Comparison of ENCODE assay signal across 8 cellular contexts in the genomic region with DNA sequence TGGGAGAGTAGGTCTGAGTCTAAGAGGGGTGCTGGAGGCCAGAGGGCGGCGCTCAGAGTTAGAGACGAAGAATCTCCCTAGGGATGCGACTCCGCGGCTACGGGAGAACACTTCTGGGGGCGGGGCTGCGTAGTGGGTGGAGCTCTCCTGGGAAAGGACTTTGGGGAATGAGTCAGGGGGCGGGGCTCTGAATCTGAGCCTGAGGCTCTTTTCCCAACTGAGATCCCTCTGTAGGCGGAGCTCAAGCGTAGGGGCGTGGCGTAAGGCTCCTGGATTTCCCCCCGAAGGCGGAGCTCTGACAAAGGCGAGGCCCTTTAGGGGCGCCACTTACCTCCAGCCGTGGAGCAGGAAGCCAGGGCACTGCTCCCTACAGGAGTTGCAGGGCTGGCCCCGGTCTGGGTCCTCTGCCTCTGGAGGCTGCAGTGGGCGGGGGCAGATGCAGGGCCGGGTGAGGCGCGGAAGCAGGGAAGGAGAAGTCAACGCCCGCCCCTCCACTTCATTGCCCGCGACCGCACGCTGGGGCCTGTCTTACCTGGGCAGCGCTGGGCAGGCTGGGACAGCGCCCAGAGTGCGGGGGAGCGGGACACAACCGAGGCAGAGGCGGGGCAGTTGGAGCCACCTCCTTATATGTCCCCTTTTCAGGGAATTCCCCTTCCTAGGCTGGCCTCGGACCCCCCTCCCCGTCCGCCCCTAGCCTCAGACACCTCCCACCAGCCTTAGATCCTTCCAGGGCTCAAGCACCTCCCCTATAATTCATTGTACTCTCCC. TPM values are rescaled to one million over a fixed set of nuclear protein-coding genes. Genes with fewer than 3 reads are reported as not detected.
DNase-seq lines count a peak whose midpoint lies in the region; ATAC-seq and TF ChIP-seq lines count a peak whose summit lies in the region.

No MANE protein-coding gene starts in this region.

- H3K27ac Mint-ChIP-seq in T-helper 17 cell = peak overlapping the region; percentile 86
- H3K27ac Mint-ChIP-seq in memory B cell = peak overlapping the region; percentile 77

- H3K27ac ChIP-seq in effector memory CD4-positive, alpha-beta T cell (ENCODE audit: insufficient read depth, low read length, poor library complexity, severe bottlenecking) = peak overlapping the region; percentile 42
- peak overlapping the region in 1 of 2 donors; percentile 79 for H3K27ac ChIP-seq in thoracic aorta

- H3K36me3 ChIP-seq in effector memory CD4-positive, alpha-beta T cell (ENCODE audit: control insufficient read depth, insufficient read depth, low read length) = peaks cover 3% of the 10 kb centered on the region
- peaks cover 4% of the 10 kb centered on the region for H3K36me3 ChIP-seq in thoracic aorta

- no peaks in the 10 kb centered on the region for H3K4me1 ChIP-seq in effector memory CD4-positive, alpha-beta T cell (ENCODE audit: control insufficient read depth, insufficient read depth, low read length, poor library complexity, severe bottlenecking)
- peaks cover 0 to 7% of the 10 kb centered on the region in 2 donors for H3K4me1 ChIP-seq in thoracic aorta (ENCODE audit: control insufficient read depth in 1 of 2, low read depth in 2 of 2)

- TF ChIP-seq POLR2A in GM18526 (IDR thresholded peaks at IDR 0.05; ENCODE audit: extremely low read depth, insufficient read length) = peak; percentile 27

- peaks cover 23% of the 10 kb centered on the region for H3K4me1 Mint-ChIP-seq in T-helper 17 cell
- peaks cover 26% of the 10 kb centered on the region for H3K4me1 Mint-ChIP-seq in memory B cell

- H3K9me3 ChIP-seq in T-helper 17 cell (ENCODE audit: control insufficient read depth, low read length, poor library complexity, severe bottlenecking) = no peaks in the 10 kb centered on the region
- no peaks in the 10 kb centered on the region for H3K9me3 ChIP-seq in effector memory CD4-positive, alpha-beta T cell (ENCODE audit: control insufficient read depth, low read length)
- H3K9me3 ChIP-seq in thoracic aorta = no peaks in the 10 kb centered on the region

- TF ChIP-seq CTCF in AG09309 (IDR thresholded peaks at IDR 0.05; ENCODE audit: control insufficient read depth, insufficient read depth, low read depth, low read length, missing control alignments) = no peak
- no peak for TF ChIP-seq CTCF in thoracic aorta (IDR thresholded peaks at IDR 0.05)

- ATAC-seq in T-helper 17 cell (peak; percentile 68), memory B cell (ENCODE audit: low read depth) (peak; percentile 50), thoracic aorta (ENCODE audit: insufficient number of reproducible peaks, low FRiP score, low read depth) (peak; percentile 65), GM18520 (IDR thresholded peaks at IDR 0.05; ENCODE audit: unreplicated experiment) (no peak)

- no peaks in the 10 kb centered on the region for H3K27me3 Mint-ChIP-seq in T-helper 17 cell
- H3K27me3 Mint-ChIP-seq in memory B cell = no peaks in the 10 kb centered on the region

- no peak for DNase-seq in AG09309 (ENCODE audit: low read depth)
- peak; percentile 33 for DNase-seq in M059J (ENCODE audit: low read depth)
- DNase-seq in T-helper 17 cell = peak in 1 of 3 donors; percentile 26
- no peak for DNase-seq in effector memory CD4-positive, alpha-beta T cell
- no peak for DNase-seq in memory B cell (ENCODE audit: low spot score in 2 of 2)
- DNase-seq in thoracic aorta (ENCODE audit: low spot score) = peak; percentile 76

- no peaks in the 10 kb centered on the region for H3K27me3 ChIP-seq in effector memory CD4-positive, alpha-beta T cell (replicated peaks; ENCODE audit: control insufficient read depth, insufficient read depth, low read length, poor library complexity, severe bottlenecking)
- no peaks in the 10 kb centered on the region for H3K27me3 ChIP-seq in thoracic aorta (replicated peaks; ENCODE audit: insufficient read depth)

- peak overlapping the region; percentile 63 for H3K4me3 ChIP-seq in AG09309 (ENCODE audit: control insufficient read depth, low read depth, low read length)
- peak overlapping the region; percentile 25 for H3K4me3 ChIP-seq in effector memory CD4-positive, alpha-beta T cell (ENCODE audit: insufficient read depth, low read depth, low read length, poor library complexity, severe bottlenecking)
- peak overlapping the region; percentile 75 for H3K4me3 ChIP-seq in thoracic aorta

- H3K36me3 Mint-ChIP-seq in T-helper 17 cell (ENCODE audit: low read depth) (peaks cover 8% of the 10 kb centered on the region), memory B cell (peaks cover 17% of the 10 kb centered on the region)

- H3K9me3 Mint-ChIP-seq in memory B cell = no peaks in the 10 kb centered on the region

- H3K4me3 Mint-ChIP-seq in T-helper 17 cell (peak overlapping the region; percentile 92), memory B cell (peak overlapping the region; percentile 84)

RNA-seq across cellular contexts. Expression of a gene that starts 1.7 kb away (rescaled TPM):
- 5.8 and 14.9 TPM in 2 replicates for total RNA-seq in M059J (2014; rRNA removed; shearing (Covaris generic))
- total RNA-seq in T-helper 17 cell (1 to 10 TPM; 4.8 to 7.5 TPM), thoracic aorta (10 to 100 TPM; 21.4 to 46.7 TPM)

RNA-seq across cellular contexts. Expression of a gene that starts 12.8 kb away (rescaled TPM):
- 147 and 217 TPM in 2 replicates for total RNA-seq in M059J (2014; rRNA removed; shearing (Covaris generic))
- total RNA-seq in T-helper 17 cell (100 to 1,000 TPM; 180 to 203 TPM), thoracic aorta (100 to 1,000 TPM in 1 of 2 donors, 10 to 100 TPM in 1; 90.2 to 101 TPM)

RNA-seq across cellular contexts. Expression of a gene that starts 15.5 kb away (rescaled TPM):
- 0.25 and 0.54 TPM in 2 replicates for total RNA-seq in M059J (2014; rRNA removed; shearing (Covaris generic))
- total RNA-seq in T-helper 17 cell (under 1 TPM; 0.30 to 0.60 TPM), thoracic aorta (1 to 10 TPM; 3.2 to 6.9 TPM)

RNA-seq across cellular contexts. Expression of a gene that starts 21.9 kb away (rescaled TPM):
- total RNA-seq in M059J (2014; rRNA removed; shearing (Covaris generic)) = 0.10 and 4.3 TPM in 2 replicates
- total RNA-seq in T-helper 17 cell (1 to 10 TPM; 1.0 to 1.1 TPM), thoracic aorta (10 to 100 TPM in 1 of 2 donors, 1 to 10 TPM in 1; 3.5 to 16.8 TPM)

RNA-seq across cellular contexts. Expression of a gene that starts 48.7 kb away (rescaled TPM):
- total RNA-seq in M059J (2014; rRNA removed; shearing (Covaris generic)) = not detected in 2 replicates
- total RNA-seq in T-helper 17 cell (under 1 TPM; 0.47 to 0.67 TPM), thoracic aorta (under 1 TPM in 1 of 2 donors, not detected in 1; 0.81 TPM)

Comparison
In these comparisons a context has a peak if more than half of its experiments do, and no peak if none do; other contexts are left out.
1. DNase-seq: peak in M059J (single experiment) and thoracic aorta (single experiment); none in AG09309 (single experiment), effector memory CD4-positive, alpha-beta T cell (0 of 3) and memory B cell (0 of 2).
2. H3K4me3 ChIP-seq: peak in every context shown above with its lines; median percentile 75 in thoracic aorta; 63 in AG09309; 25 in effector memory CD4-positive, alpha-beta T cell.